Comparison of ENCODE assay signal across 1 cellular context in the genomic region with DNA sequence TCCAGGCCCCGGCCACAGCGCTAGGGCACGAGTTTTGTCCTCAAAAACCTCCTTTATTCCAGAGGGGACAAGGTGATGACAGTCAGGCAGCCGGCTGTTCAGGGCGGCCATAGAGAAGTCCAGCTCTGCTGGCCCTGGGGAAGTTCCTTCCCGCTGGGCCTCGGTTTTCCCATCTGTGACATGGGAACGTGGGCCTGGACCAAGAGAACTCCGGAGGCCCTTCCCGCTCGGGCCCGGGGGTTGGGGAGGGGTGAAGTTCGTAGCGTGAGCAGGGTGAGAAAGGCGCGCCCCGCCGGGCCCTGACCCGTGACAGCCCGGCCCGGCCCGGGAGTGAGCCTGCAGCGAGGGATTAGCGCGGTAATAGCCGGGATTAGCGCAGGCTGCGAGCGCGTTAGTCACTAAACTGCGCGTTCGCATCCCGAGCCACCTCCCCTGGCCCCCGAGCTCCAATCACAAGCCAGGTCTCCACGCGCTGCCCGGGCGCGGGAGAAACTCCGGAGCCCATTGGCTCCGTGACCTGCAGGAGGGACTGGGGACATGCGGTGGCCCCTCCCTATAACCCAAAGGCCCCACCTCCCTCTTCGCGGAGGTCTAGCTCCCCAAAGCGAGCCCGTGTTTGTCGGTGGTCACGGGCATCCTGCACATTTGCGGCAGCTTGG.
TF ChIP-seq lines count a peak whose summit lies in the region.

No MANE protein-coding gene starts in this region.

TF ChIP-seq in IMR-90, 13 proteins besides CTCF, POLR2A, EP300 and RAD21 (continued from another document):
- no peak for TF ChIP-seq BHLHE40 (IDR thresholded peaks at IDR 0.05; ENCODE audit: low read depth, low read length)
- no peak for TF ChIP-seq CEBPB (IDR thresholded peaks at IDR 0.05; ENCODE audit: low read depth, low read length)
- TF ChIP-seq RCOR1 (IDR thresholded peaks at IDR 0.05; ENCODE audit: insufficient replicate concordance, low read length) = no peak
- TF ChIP-seq MAZ (IDR thresholded peaks at IDR 0.05; ENCODE audit: borderline replicate concordance, low read depth, low read length) = no peak
- TF ChIP-seq, protein P1, sequence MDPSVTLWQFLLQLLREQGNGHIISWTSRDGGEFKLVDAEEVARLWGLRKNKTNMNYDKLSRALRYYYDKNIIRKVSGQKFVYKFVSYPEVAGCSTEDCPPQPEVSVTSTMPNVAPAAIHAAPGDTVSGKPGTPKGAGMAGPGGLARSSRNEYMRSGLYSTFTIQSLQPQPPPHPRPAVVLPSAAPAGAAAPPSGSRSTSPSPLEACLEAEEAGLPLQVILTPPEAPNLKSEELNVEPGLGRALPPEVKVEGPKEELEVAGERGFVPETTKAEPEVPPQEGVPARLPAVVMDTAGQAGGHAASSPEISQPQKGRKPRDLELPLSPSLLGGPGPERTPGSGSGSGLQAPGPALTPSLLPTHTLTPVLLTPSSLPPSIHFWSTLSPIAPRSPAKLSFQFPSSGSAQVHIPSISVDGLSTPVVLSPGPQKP (IDR thresholded peaks at IDR 0.05; ENCODE audit: borderline replicate concordance, low read depth, low read length) = no peak
- TF ChIP-seq MXI1 (IDR thresholded peaks at IDR 0.05; ENCODE audit: borderline replicate concordance, low read depth, low read length) = no peak
- TF ChIP-seq SMC3 (IDR thresholded peaks at IDR 0.05; ENCODE audit: low read depth, low read length) = no peak
- no peak for TF ChIP-seq NFE2L2 (IDR thresholded peaks at IDR 0.05; ENCODE audit: low read depth, low read length)
- TF ChIP-seq RFX5 (IDR thresholded peaks at IDR 0.05; ENCODE audit: low read depth, low read length) = no peak
- no peak for TF ChIP-seq MAFK (IDR thresholded peaks at IDR 0.05; ENCODE audit: low read depth, low read length)
